8 cellular contexts compared by ENCODE assay signal in genomic region chr19:13842294-13843103, GRCh38. TPM values are rescaled to one million over a fixed set of nuclear protein-coding genes. Genes with fewer than 3 reads are reported as not detected.
A peak's percentile ranks its signal among the peaks of the same experiment; 100 is the strongest.
DNase-seq lines count a peak whose midpoint lies in the region; ATAC-seq, FAIRE-seq and TF ChIP-seq lines count a peak whose summit lies in the region.

No MANE protein-coding gene starts in this region.

- TF ChIP-seq POLR2A in GM12892 (IDR thresholded peaks at IDR 0.05; ENCODE audit: low read depth, low read length) = peak; percentile 86

- H4K20me1 ChIP-seq in Loucy (ENCODE audit: insufficient read depth, low read length, poor library complexity, severe bottlenecking) = peaks cover 12% of the 10 kb centered on the region

- H3K9me2 ChIP-seq in Loucy (replicated peaks; ENCODE audit: low read depth, low read length) = no peaks in the 10 kb centered on the region

- H3K4me1 ChIP-seq in Loucy (ENCODE audit: insufficient read depth, low read length, poor library complexity, severe bottlenecking) = peaks cover 68% of the 10 kb centered on the region
- peaks cover 72% of the 10 kb centered on the region for H3K4me1 ChIP-seq in lower lobe of right lung

- peak overlapping the region; percentile 100 for H3K27ac ChIP-seq in lower lobe of right lung

- H3K36me3 ChIP-seq in Loucy (ENCODE audit: insufficient read depth, low read length) = no peaks in the 10 kb centered on the region
- H3K36me3 ChIP-seq in lower lobe of right lung = peaks cover 5% of the 10 kb centered on the region

- H2AFZ ChIP-seq in Loucy (ENCODE audit: low read length) = 0 out of 2 replicates have a peak overlapping the region, but pooled peaks have one; percentile 18

- H3K27me3 ChIP-seq in Loucy (ENCODE audit: insufficient read depth, low read length, poor library complexity, severe bottlenecking) (no peaks in the 10 kb centered on the region), lower lobe of right lung (ENCODE audit: low read depth) (no peaks in the 10 kb centered on the region)

- 0 out of 2 replicates have a peak, but pooled peaks cover 3% of the 10 kb centered on the region for H3F3A ChIP-seq in Loucy (ENCODE audit: low read depth)

- peak overlapping the region; percentile 80 for H3K4me2 ChIP-seq in Loucy (ENCODE audit: low read depth, low read length, poor library complexity, severe bottlenecking)

- no peak for FAIRE-seq in GM12892 (lab: Jason Lieb, UNC)

- peak; percentile 71 for DNase-seq in GM12892 (ENCODE audit: insufficient read length)
- DNase-seq in activated CD4-positive, alpha-beta T cell treated with anti-CD3 and anti-CD28 coated beads, Interleukin-2, amount 50 U/mL, for 48 hours = peak; percentile 72 to 76
- DNase-seq in effector CD4-positive, alpha-beta T cell = peak; percentile 71
- peak; percentile 91 for DNase-seq in lower lobe of right lung
- DNase-seq in stimulated activated naive CD4-positive, alpha-beta T cell (lab: John Stamatoyannopoulos, UW) = peak; percentile 31 to 66 (median 56)
- no peak for DNase-seq in NCI-H2107 (lab: John Stamatoyannopoulos, UW)

- peak overlapping the region; percentile 98 for H3K9ac ChIP-seq in Loucy (ENCODE audit: low read depth, low read length, poor library complexity, severe bottlenecking)

- H3K9me3 ChIP-seq in Loucy (ENCODE audit: insufficient read depth, low read depth, low read length) = no peaks in the 10 kb centered on the region
- H3K9me3 ChIP-seq in lower lobe of right lung = no peaks in the 10 kb centered on the region

- intact Hi-C loops in lower lobe of right lung (cut with DNase I) = no loop called here

- H3K4me3 ChIP-seq in Loucy (ENCODE audit: low read length, poor library complexity, severe bottlenecking) (peak overlapping the region; percentile 87), lower lobe of right lung (peak overlapping the region; percentile 83)

- peaks cover 56% of the 10 kb centered on the region for H3K79me2 ChIP-seq in Loucy (ENCODE audit: insufficient read depth, low read length)

- peak; percentile 19; the same call in 1 of the 2 replicates for TF ChIP-seq CTCF in Loucy (conservative IDR thresholded peaks at IDR 0.05; ENCODE audit: low read length)
- TF ChIP-seq CTCF in lower lobe of right lung (IDR thresholded peaks at IDR 0.05) = peak; percentile 17

- peak; percentile 38 to 45 for ATAC-seq in lower lobe of right lung
- no peak for ATAC-seq in HG03342 (IDR thresholded peaks at IDR 0.05; ENCODE audit: unreplicated experiment)

RNA-seq across cellular contexts. Expression of gene NANOS3, which starts 34.4 kb away (rescaled TPM):
- polyA plus RNA-seq in GM12892 (2012; ENCODE audit: missing spikeins) = 1.2 TPM
- total RNA-seq in lower lobe of right lung = 0.68 TPM

RNA-seq across cellular contexts. Expression of gene ZSWIM4, which starts 47.3 kb away (rescaled TPM):
- 1.8 TPM for polyA plus RNA-seq in GM12892 (2012; ENCODE audit: missing spikeins)
- total RNA-seq in lower lobe of right lung = 7.4 TPM
